In genomic region chr2:159759577-159759976, GRCh38 we compare ENCODE assay signal across 1 cellular context.
TF ChIP-seq lines count a peak whose summit lies in the region.

No MANE protein-coding gene starts in this region.

TF ChIP-seq in SK-N-SH, 30 proteins besides CTCF, POLR2A, EP300 and RAD21:
- TF ChIP-seq RFX5 (IDR thresholded peaks at IDR 0.05; ENCODE audit: low read length): no peak
